ENCODE assay signal across 22 cellular contexts in genomic region chr5:158482201-158482600, GRCh38.
"Had no signal": no experiment of that assay in that cellular context is flagged by ENCODE, and none has a peak within 500 bp of the region (broad histone marks: within the 10 kb centered on the region; RNA-seq: fewer than 3 reads in every experiment).

No MANE protein-coding gene starts in this region.

- H3K9me3 ChIP-seq: left lung, ovary, psoas muscle, right atrium auricular region, tibial artery had no signal

- H3K27ac ChIP-seq: cardiac muscle cell, ovary, psoas muscle, right atrium auricular region, tibial artery had no signal

- H3K27me3 ChIP-seq: cardiac muscle cell, left lung, ovary, right atrium auricular region, tibial artery had no signal

- ATAC-seq: activated naive CD8-positive, alpha-beta T cell treated with anti-CD3 and anti-CD28 coated beads, Interleukin-2, amount 50 U/mL, for 24 hours; activated T-cell treated with anti-CD3 and anti-CD28 coated beads, Interleukin-2, amount 50 U/mL, for 72 hours; left lung; natural killer cell; psoas muscle; stimulated activated effector memory CD8-positive, alpha-beta T cell treated with anti-CD3 and anti-CD28 coated beads, Interleukin-12 subunit alpha, Interleukin-12 subunit beta, amount 100 ng/mL, for 72 hours; stimulated activated naive CD8-positive, alpha-beta T cell treated with anti-CD3 and anti-CD28 coated beads, Interleukin-15, amount 100 ng/mL, for 72 hours had no signal

- H3K36me3 ChIP-seq: cardiac muscle cell, left lung, ovary, right atrium auricular region, tibial artery had no signal

- H3K4me3 ChIP-seq: cardiac muscle cell, left lung, ovary, psoas muscle, right atrium auricular region, tibial artery had no signal

- DNase-seq: activated CD4-positive, alpha-beta memory T cell treated with anti-CD3 and anti-CD28 coated beads for 36 hours; activated CD4-positive, alpha-beta T cell treated with anti-CD3 and anti-CD28 coated beads for 48 hours; activated CD4-positive, CD25-positive, alpha-beta regulatory T cell; activated effector memory CD4-positive, alpha-beta T cell treated with Interleukin-2 at 50 U/mL for 16 hours; activated naive CD4-positive, alpha-beta T cell treated with anti-CD3 and anti-CD28 coated beads for 36 hours; activated naive CD8-positive, alpha-beta T cell treated with anti-CD3 and anti-CD28 coated beads, Interleukin-2, amount 50 U/mL, for 24 hours; activated T-cell treated with anti-CD3 and anti-CD28 coated beads, Interleukin-2, amount 50 U/mL, for 72 hours; cortex of kidney; endodermal cell; hippocampal formation; kidney glomerular epithelial cell; left lung; midbrain; natural killer cell; ovary; psoas muscle; stimulated activated CD4-positive, alpha-beta T cell treated with anti-CD3 and anti-CD28 coated beads, Interleukin-1b, Interleukin-23, amount 100 ng/mL, for 48 hours; stimulated activated naive CD8-positive, alpha-beta T cell treated with anti-CD3 and anti-CD28 coated beads, Interleukin-15, amount 100 ng/mL, for 72 hours; tibial artery had no signal
